8 cellular contexts compared by ENCODE assay signal in the genomic region with DNA sequence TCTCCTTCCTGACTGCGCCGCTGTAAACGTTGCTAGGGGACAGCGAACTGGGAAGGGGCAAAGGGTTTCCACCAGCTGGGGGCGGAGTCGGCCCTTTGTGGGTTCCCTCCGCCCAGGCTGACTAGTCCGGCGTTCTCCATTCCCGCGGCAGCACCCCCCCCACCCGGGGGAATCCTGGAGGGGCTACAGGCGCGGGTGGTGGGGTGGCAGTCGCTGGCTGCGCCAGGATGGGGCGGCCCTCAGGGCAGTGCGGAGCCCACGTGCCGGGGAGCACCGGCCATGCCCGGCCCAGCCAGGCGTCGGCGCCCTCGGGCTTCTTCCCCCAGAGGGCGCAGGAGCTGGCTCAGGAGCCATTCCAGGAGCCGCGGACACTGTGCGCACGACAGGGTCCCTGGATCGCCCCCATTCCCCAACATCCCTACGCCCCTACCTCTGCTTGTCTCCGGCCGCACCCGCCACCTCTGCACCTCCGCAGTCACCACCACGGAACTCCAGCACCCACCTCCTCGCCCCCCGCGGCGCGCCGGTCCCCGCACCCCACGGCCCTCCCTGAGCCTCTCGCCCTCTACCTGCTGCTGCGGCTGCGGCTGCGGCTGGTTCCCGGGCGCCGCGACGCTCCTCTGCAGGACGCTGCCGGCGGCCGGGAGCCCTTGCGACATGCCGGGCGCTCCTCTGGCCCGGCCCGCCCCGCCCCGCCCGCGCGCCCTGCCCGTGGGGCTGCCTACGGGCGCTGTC. TPM values are rescaled to one million over a fixed set of nuclear protein-coding genes. Genes with fewer than 3 reads are reported as not detected.
DNase-seq lines count a peak whose midpoint lies in the region; ATAC-seq, FAIRE-seq and TF ChIP-seq lines count a peak whose summit lies in the region.

No MANE protein-coding gene starts in this region.

- H3K4me2 ChIP-seq in endothelial cell of umbilical vein (ENCODE audit: insufficient read depth, low read length) = peak overlapping the region; percentile 46

- ATAC-seq in HG02763 (IDR thresholded peaks at IDR 0.05; ENCODE audit: unreplicated experiment) = peak; percentile 43

- no peak overlapping the region for H3K9ac ChIP-seq in endothelial cell of umbilical vein (replicated peaks; ENCODE audit: extremely low read depth, insufficient read depth, low read length)
- H3K9ac ChIP-seq in subcutaneous abdominal adipose tissue (ENCODE audit: low read length in 5 of 5) = peak overlapping the region in 4 of 5 donors; percentile 12 to 59 (median 52)

- CTCF ChIA-PET in endothelial cell of umbilical vein (lab: Charles Lee) = interaction anchor here (0.6 to 4.8 kb wide), 9 partner anchors 11 to 1105 kb away, joined by 3 to 22 read pairs (median 4); partner anchors contain the start of gene ATF3

- peaks cover 16% of the 10 kb centered on the region for H3K4me1 ChIP-seq in endothelial cell of umbilical vein (ENCODE audit: control insufficient read depth, extremely low read depth, insufficient read depth, low read length)
- peaks cover 2 to 32% (median 26%) of the 10 kb centered on the region in 5 donors for H3K4me1 ChIP-seq in subcutaneous abdominal adipose tissue (ENCODE audit: control insufficient read depth in 5 of 5, insufficient read depth in 5 of 5, low read length in 5 of 5)

- no peaks in the 10 kb centered on the region for H4K20me1 ChIP-seq in endothelial cell of umbilical vein (replicated peaks; ENCODE audit: control insufficient read depth, extremely low read depth, insufficient read depth, low read length)

- dilution Hi-C loops in endothelial cell of umbilical vein (cut with MboI; ENCODE audit: extremely low pct_ligation_motif_present, low sequenced_read_pairs) = no loop called here

- no peaks in the 10 kb centered on the region for H3K9me1 ChIP-seq in endothelial cell of umbilical vein (replicated peaks; ENCODE audit: control insufficient read depth, extremely low read depth, insufficient read depth, low read length)

- no peak for TF ChIP-seq POLR2A in endothelial cell of umbilical vein (IDR thresholded peaks at IDR 0.05; ENCODE audit: low read depth, low read length)

- peaks cover 37 to 61% of the 10 kb centered on the region in 2 experiments for H3K27me3 ChIP-seq in endothelial cell of umbilical vein (ENCODE audit: control insufficient read depth in 2 of 2, insufficient read depth in 2 of 2, low read length in 2 of 2)
- peaks cover 0 to 9% (median 0%) of the 10 kb centered on the region in 5 donors for H3K27me3 ChIP-seq in subcutaneous abdominal adipose tissue (ENCODE audit: control insufficient read depth in 5 of 5, insufficient read depth in 4 of 5, low read length in 5 of 5)

- POLR2A ChIA-PET in endothelial cell of umbilical vein (lab: Charles Lee) = interaction anchor here (0.5 kb wide), 1 partner anchor 23 kb away, joined by 3 read pairs; no protein-coding TSS in a partner anchor

- H3K27ac ChIP-seq in endothelial cell of umbilical vein (ENCODE audit: insufficient read depth, low read depth, low read length) (no peak overlapping the region), subcutaneous abdominal adipose tissue (ENCODE audit: low read depth, low read length) (no peak overlapping the region)

- no peak for FAIRE-seq in endothelial cell of umbilical vein (lab: Jason Lieb, UNC)

- DNase-seq in NCI-H510A treated with DMSO at 0.1 percent for 48 hours (lab: John Stamatoyannopoulos, UW) (peak; percentile 36), NCI-H510A (lab: John Stamatoyannopoulos, UW) (no peak), NCI-H2107 (lab: John Stamatoyannopoulos, UW) (peak; percentile 42), endothelial cell of umbilical vein (ENCODE audit: low read depth, low spot score) (peak; percentile 18), mucosa of gallbladder (ENCODE audit: low spot score) (peak; percentile 19)
- peak; percentile 73 to 76 for DNase-seq in activated CD4-positive, alpha-beta T cell treated with anti-CD3 and anti-CD28 coated beads, Interleukin-2, amount 50 U/mL, for 48 hours

- H3K4me3 ChIP-seq in endothelial cell of umbilical vein (replicated peaks in 1 of 3; ENCODE audit: insufficient read depth in 1 of 3, low read depth in 1 of 3, low read length in 3 of 3) (peak overlapping the region in 1 of 3 experiments; percentile 38), subcutaneous abdominal adipose tissue (ENCODE audit: low read depth in 1 of 5, low read length in 5 of 5) (peak overlapping the region; percentile 62 to 73 (median 66))

- intact Hi-C loops in endothelial cell of umbilical vein (cut with micrococcal nuclease) = loop anchor here (5.0 kb wide), 1 partner anchor 357 kb away; no protein-coding TSS in a partner anchor

- no TSS peak for BruUV-seq in endothelial cell of umbilical vein (replicated peaks; lab: Mats Ljungman, UMichigan)

- peak overlapping the region; percentile 83 for H2AFZ ChIP-seq in endothelial cell of umbilical vein (ENCODE audit: low read depth, low read length)

- H3K9me3 ChIP-seq in endothelial cell of umbilical vein (replicated peaks; ENCODE audit: control insufficient read depth, insufficient read depth, low read length) = no peaks in the 10 kb centered on the region
- H3K9me3 ChIP-seq in subcutaneous abdominal adipose tissue (ENCODE audit: control insufficient read depth in 5 of 5, low read length in 5 of 5) = no peaks in the 10 kb centered on the region

- no peaks in the 10 kb centered on the region for H3K79me2 ChIP-seq in endothelial cell of umbilical vein (ENCODE audit: control insufficient read depth, insufficient read depth, low read length)

- TF ChIP-seq CTCF in endothelial cell of umbilical vein (IDR thresholded peaks at IDR 0.05; ENCODE audit: extremely low read depth in 1 of 2, insufficient read depth in 1 of 2, low read depth in 1 of 2, low read length in 2 of 2) = peak; percentile 33 to 75

- H3K36me3 ChIP-seq in endothelial cell of umbilical vein (ENCODE audit: control insufficient read depth in 2 of 2, extremely low read depth in 1 of 2, insufficient read depth in 2 of 2, low read length in 2 of 2) (no peaks in the 10 kb centered on the region), subcutaneous abdominal adipose tissue (ENCODE audit: control insufficient read depth in 5 of 5, insufficient read depth in 5 of 5, low read length in 5 of 5) (no peaks in the 10 kb centered on the region)

TF ChIP-seq in endothelial cell of umbilical vein, 7 proteins besides CTCF, POLR2A, EP300 and RAD21:
- no peak for TF ChIP-seq MYC (IDR thresholded peaks at IDR 0.05; ENCODE audit: low read depth, low read length)
- no peak for TF ChIP-seq FOS (IDR thresholded peaks at IDR 0.05; ENCODE audit: borderline replicate concordance, insufficient read depth, low read length)
- TF ChIP-seq, protein P1, sequence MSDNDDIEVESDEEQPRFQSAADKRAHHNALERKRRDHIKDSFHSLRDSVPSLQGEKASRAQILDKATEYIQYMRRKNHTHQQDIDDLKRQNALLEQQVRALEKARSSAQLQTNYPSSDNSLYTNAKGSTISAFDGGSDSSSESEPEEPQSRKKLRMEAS (IDR thresholded peaks at IDR 0.05; ENCODE audit: insufficient read depth, insufficient read length) = peak; percentile 47
- TF ChIP-seq EZH2 (IDR thresholded peaks at IDR 0.05; ENCODE audit: borderline replicate concordance, low read depth, low read length, severe bottlenecking) = peak; percentile 58
- TF ChIP-seq POLR2AphosphoS5 (IDR thresholded peaks at IDR 0.05; ENCODE audit: insufficient read depth, low read depth, low read length) = no peak

RNA-seq across cellular contexts. Expression of gene BATF3, which starts 0.4 kb away (rescaled TPM):
- 0.25 and 1.9 TPM in 2 replicates for total RNA-seq in endothelial cell of umbilical vein
- 0.69 and 1.3 TPM in 2 replicates for polyA plus RNA-seq in endothelial cell of umbilical vein
- 0.39 and 0.62 TPM in 2 replicates for polyA plus RNA-seq in endothelial cell of umbilical vein (2011; cell fraction: cytosol; rRNA removed)
- polyA plus RNA-seq in endothelial cell of umbilical vein (2011; cell fraction: nucleus; rRNA removed) = 0.68 and 0.84 TPM in 2 replicates
- 0.68 TPM in 1 of 2 replicates, not detected in the other for polyA plus RNA-seq in endothelial cell of umbilical vein (2012)
- polyA minus RNA-seq in endothelial cell of umbilical vein = not detected in 2 replicates
- not detected for polyA minus RNA-seq in endothelial cell of umbilical vein (2011; cell fraction: cytosol; rRNA and poly(A)+ RNA removed)
- polyA minus RNA-seq in endothelial cell of umbilical vein (2011; cell fraction: nucleus; rRNA and poly(A)+ RNA removed) = 0.29 and 0.96 TPM in 2 replicates
- 4.2 TPM for total RNA-seq in mucosa of gallbladder
